20 cellular contexts compared by ENCODE assay signal in the genomic region with DNA sequence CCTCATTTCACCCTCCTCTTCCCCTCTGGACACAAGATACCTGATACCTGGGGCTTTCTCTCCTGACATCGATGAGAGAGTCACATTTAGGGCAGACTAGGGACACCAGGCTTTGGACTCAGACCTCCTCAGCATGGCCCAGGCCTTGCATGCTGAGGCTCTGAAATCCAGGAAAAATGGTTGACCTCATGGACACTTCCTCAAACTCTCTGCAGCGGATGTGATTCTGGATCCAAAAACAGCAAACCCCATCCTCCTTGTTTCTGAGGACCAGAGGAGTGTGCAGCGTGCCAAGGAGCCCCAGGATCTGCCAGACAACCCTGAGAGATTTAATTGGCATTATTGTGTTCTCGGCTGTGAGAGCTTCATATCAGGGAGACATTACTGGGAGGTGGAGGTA. TPM values are rescaled to one million over a fixed set of nuclear protein-coding genes. Genes with fewer than 3 reads are reported as not detected.
A peak's percentile ranks its signal among the peaks of the same experiment; 100 is the strongest.
DNase-seq lines count a peak whose midpoint lies in the region; ATAC-seq and TF ChIP-seq lines count a peak whose summit lies in the region.
"Had no signal": no experiment of that assay in that cellular context is flagged by ENCODE, and none has a peak within 500 bp of the region (broad histone marks: within the 10 kb centered on the region; RNA-seq: fewer than 3 reads in every experiment).

No MANE protein-coding gene starts in this region.

- intact Hi-C loops in cardiac septum (cut with DNase I), result no loop called here

- peak overlapping the region; percentile 65 to 82 (median 67) for H3K27ac Mint-ChIP-seq in CD4-positive, CD25-positive, alpha-beta regulatory T cell
- peak overlapping the region; percentile 21 for H3K27ac Mint-ChIP-seq in stimulated activated effector memory CD8-positive, alpha-beta T cell treated with anti-CD3 and anti-CD28 coated beads, Interleukin-12 subunit alpha, Interleukin-12 subunit beta, amount 100 ng/mL, for 72 hours

- peaks cover 19 to 36% (median 23%) of the 10 kb centered on the region in 4 donors for H3K4me1 Mint-ChIP-seq in CD4-positive, CD25-positive, alpha-beta regulatory T cell
- H3K4me1 Mint-ChIP-seq in stimulated activated effector memory CD8-positive, alpha-beta T cell treated with anti-CD3 and anti-CD28 coated beads, Interleukin-12 subunit alpha, Interleukin-12 subunit beta, amount 100 ng/mL, for 72 hours, result peaks cover 17% of the 10 kb centered on the region

- H3K4me1 ChIP-seq in right atrium auricular region, result no peaks in the 10 kb centered on the region
- H3K4me1 ChIP-seq in CD4-positive, CD25-positive, alpha-beta regulatory T cell (ENCODE audit: control insufficient read depth, insufficient read depth, low read length, poor library complexity, severe bottlenecking), result peaks cover under 1% of the 10 kb centered on the region

- DNase-seq in cardiac septum (ENCODE audit: low spot score) (peak; percentile 31), right atrium auricular region (ENCODE audit: low spot score) (no peak), dermis blood vessel endothelial cell (peak; percentile 64), omental fat pad (ENCODE audit: low spot score) (no peak), NCI-H226 (no peak)
- no peak for DNase-seq in CD4-positive, CD25-positive, alpha-beta regulatory T cell
- no peak for DNase-seq in stimulated activated effector memory CD8-positive, alpha-beta T cell treated with anti-CD3 and anti-CD28 coated beads, Interleukin-12 subunit alpha, Interleukin-12 subunit beta, amount 100 ng/mL, for 72 hours (ENCODE audit: low spot score in 2 of 2)
- DNase-seq: C1 segment of cervical spinal cord, DMS153, DND-41, Karpas-422, NCI-H1092, NCI-H1417 treated with DMSO at 0.1 percent for 48 hours, NCI-H1694 treated with DMSO at 0.1 percent for 48 hours, NCI-H2081, NCI-H2227 treated with DMSO at 0.1 percent for 48 hours, NCI-H510A, SHP77 treated with DMSO at 0.1 percent for 48 hours had no signal

- H3K36me3 Mint-ChIP-seq in CD4-positive, CD25-positive, alpha-beta regulatory T cell, result peaks cover 55% of the 10 kb centered on the region
- H3K36me3 Mint-ChIP-seq in stimulated activated effector memory CD8-positive, alpha-beta T cell treated with anti-CD3 and anti-CD28 coated beads, Interleukin-12 subunit alpha, Interleukin-12 subunit beta, amount 100 ng/mL, for 72 hours, result peaks cover 56% of the 10 kb centered on the region

- H3K27me3 Mint-ChIP-seq in CD4-positive, CD25-positive, alpha-beta regulatory T cell, result no peaks in the 10 kb centered on the region

- H3K9me3 Mint-ChIP-seq in CD4-positive, CD25-positive, alpha-beta regulatory T cell, result peaks cover 0 to 12% (median 5%) of the 10 kb centered on the region in 7 donors
- H3K9me3 Mint-ChIP-seq in stimulated activated effector memory CD8-positive, alpha-beta T cell treated with anti-CD3 and anti-CD28 coated beads, Interleukin-12 subunit alpha, Interleukin-12 subunit beta, amount 100 ng/mL, for 72 hours, result peaks cover 7% of the 10 kb centered on the region

- no peaks in the 10 kb centered on the region for H3K9me3 ChIP-seq in right atrium auricular region
- peaks cover 7 to 11% of the 10 kb centered on the region in 2 experiments for H3K9me3 ChIP-seq in CD4-positive, CD25-positive, alpha-beta regulatory T cell (ENCODE audit: control insufficient read depth in 2 of 2, low read length in 2 of 2)

- no peak overlapping the region for H3K4me3 ChIP-seq in right atrium auricular region
- no peak overlapping the region for H3K4me3 ChIP-seq in CD4-positive, CD25-positive, alpha-beta regulatory T cell (ENCODE audit: low read depth, low read length)

- no peak for ATAC-seq in CD4-positive, CD25-positive, alpha-beta regulatory T cell (ENCODE audit: low read depth in 2 of 2)
- no peak for ATAC-seq in stimulated activated effector memory CD8-positive, alpha-beta T cell treated with anti-CD3 and anti-CD28 coated beads, Interleukin-12 subunit alpha, Interleukin-12 subunit beta, amount 100 ng/mL, for 72 hours
- no peak for ATAC-seq in omental fat pad (ENCODE audit: low FRiP score)
- ATAC-seq: Panc1 had no signal

- no peak overlapping the region for H3K27ac ChIP-seq in right atrium auricular region
- no peak overlapping the region for H3K27ac ChIP-seq in CD4-positive, CD25-positive, alpha-beta regulatory T cell (ENCODE audit: insufficient read depth, low read length, poor library complexity, severe bottlenecking)
- H3K27ac ChIP-seq: RWPE1 had no signal

- H3K27me3 ChIP-seq in right atrium auricular region, result no peaks in the 10 kb centered on the region
- H3K27me3 ChIP-seq in CD4-positive, CD25-positive, alpha-beta regulatory T cell (ENCODE audit: control insufficient read depth, insufficient read depth, low read length), result no peaks in the 10 kb centered on the region

- TF ChIP-seq CTCF in right atrium auricular region (IDR thresholded peaks at IDR 0.05) (no peak), omental fat pad (IDR thresholded peaks at IDR 0.05) (no peak)

- H3K36me3 ChIP-seq in right atrium auricular region, result peaks cover under 1% of the 10 kb centered on the region
- H3K36me3 ChIP-seq in CD4-positive, CD25-positive, alpha-beta regulatory T cell (ENCODE audit: control insufficient read depth, insufficient read depth, low read length), result peaks cover 60% of the 10 kb centered on the region

- H3K4me3 Mint-ChIP-seq in CD4-positive, CD25-positive, alpha-beta regulatory T cell, result peak overlapping the region in 1 of 4 donors; percentile 10
- H3K4me3 Mint-ChIP-seq in stimulated activated effector memory CD8-positive, alpha-beta T cell treated with anti-CD3 and anti-CD28 coated beads, Interleukin-12 subunit alpha, Interleukin-12 subunit beta, amount 100 ng/mL, for 72 hours, result no peak overlapping the region

RNA-seq across cellular contexts. Expression of a gene that starts 10.9 kb away (rescaled TPM):
- total RNA-seq in cardiac septum (7.4 TPM), right atrium auricular region (1 to 10 TPM; 3.6 to 6.6 TPM), dermis blood vessel endothelial cell (21.7 and 25.0 TPM in 2 replicates), omental fat pad (10 to 100 TPM; 14.4 to 24.6 (median 17.7) TPM)
- total RNA-seq in CD4-positive, CD25-positive, alpha-beta regulatory T cell, result 279 TPM
- 10 to 100 TPM; 67.4 to 100.0 (median 71.2) TPM for polyA plus RNA-seq in CD4-positive, CD25-positive, alpha-beta regulatory T cell

RNA-seq across cellular contexts. Expression of a gene that starts 27.4 kb away (rescaled TPM):
- total RNA-seq in cardiac septum (8.5 TPM), right atrium auricular region (1 to 10 TPM; 5.6 to 8.7 TPM), dermis blood vessel endothelial cell (16.9 and 20.3 TPM in 2 replicates), omental fat pad (10 to 100 TPM; 12.7 to 27.2 (median 18.0) TPM)
- total RNA-seq in CD4-positive, CD25-positive, alpha-beta regulatory T cell, result 125 TPM
- polyA plus RNA-seq in CD4-positive, CD25-positive, alpha-beta regulatory T cell, result 10 to 100 TPM; 79.3 to 91.5 (median 82.7) TPM

RNA-seq across cellular contexts. Expression of a gene that starts 30.0 kb away (rescaled TPM):
- total RNA-seq in cardiac septum (2.8 TPM), right atrium auricular region (1 to 10 TPM; 2.6 to 4.4 TPM), dermis blood vessel endothelial cell (13.8 and 15.0 TPM in 2 replicates), omental fat pad (10 to 100 TPM in 1 of 4 donors, 1 to 10 TPM in 3; 6.5 to 14.2 (median 7.4) TPM)
- 62.3 TPM for total RNA-seq in CD4-positive, CD25-positive, alpha-beta regulatory T cell
- 1 to 10 TPM; 4.5 to 9.5 (median 6.8) TPM for polyA plus RNA-seq in CD4-positive, CD25-positive, alpha-beta regulatory T cell

RNA-seq across cellular contexts. Expression of a gene that starts 44.8 kb away (rescaled TPM):
- total RNA-seq in cardiac septum (15.7 TPM), right atrium auricular region (10 to 100 TPM in 1 of 2 donors, 1 to 10 TPM in 1; 7.6 to 13.9 TPM), dermis blood vessel endothelial cell (7.8 and 9.3 TPM in 2 replicates), omental fat pad (10 to 100 TPM; 10.2 to 29.2 (median 15.2) TPM)
- 35.9 TPM for total RNA-seq in CD4-positive, CD25-positive, alpha-beta regulatory T cell
- polyA plus RNA-seq in CD4-positive, CD25-positive, alpha-beta regulatory T cell, result 10 to 100 TPM in 3 of 4 donors, 1 to 10 TPM in 1; 9.7 to 14.5 (median 12.2) TPM

RNA-seq across cellular contexts. Expression of a gene that starts 48.0 kb away (rescaled TPM):
- total RNA-seq in cardiac septum (9.2 TPM), right atrium auricular region (10 to 100 TPM in 1 of 2 donors, 1 to 10 TPM in 1; 6.5 to 12.9 TPM), dermis blood vessel endothelial cell (28.8 and 44.4 TPM in 2 replicates), omental fat pad (10 to 100 TPM; 15.7 to 39.7 (median 20.5) TPM)
- 135 TPM for total RNA-seq in CD4-positive, CD25-positive, alpha-beta regulatory T cell
- 100 to 1,000 TPM; 135 to 224 (median 140) TPM for polyA plus RNA-seq in CD4-positive, CD25-positive, alpha-beta regulatory T cell

Comparison
In these comparisons a context has a peak if more than half of its experiments do, and no peak if none do; other contexts are left out.
1. DNase-seq: peak in cardiac septum (single experiment) and dermis blood vessel endothelial cell (single experiment); none in right atrium auricular region (single experiment), CD4-positive, CD25-positive, alpha-beta regulatory T cell (0 of 3), stimulated activated effector memory CD8-positive, alpha-beta T cell treated with anti-CD3 and anti-CD28 coated beads, Interleukin-12 subunit alpha, Interleukin-12 subunit beta, amount 100 ng/mL, for 72 hours (0 of 2), omental fat pad (single experiment) and NCI-H226 (single experiment).
2. RNA of a gene that starts 10.9 kb away (total RNA-seq): 279 TPM in CD4-positive, CD25-positive, alpha-beta regulatory T cell (single experiment); 21.7 to 25.0 TPM in dermis blood vessel endothelial cell, 14.4 to 24.6 TPM in omental fat pad, 7.4 TPM in cardiac septum (single experiment) and 3.6 to 6.6 TPM in right atrium auricular region; every median in the first group is over 10 times any median in the second.